8 cellular contexts compared by ENCODE assay signal in the genomic region with DNA sequence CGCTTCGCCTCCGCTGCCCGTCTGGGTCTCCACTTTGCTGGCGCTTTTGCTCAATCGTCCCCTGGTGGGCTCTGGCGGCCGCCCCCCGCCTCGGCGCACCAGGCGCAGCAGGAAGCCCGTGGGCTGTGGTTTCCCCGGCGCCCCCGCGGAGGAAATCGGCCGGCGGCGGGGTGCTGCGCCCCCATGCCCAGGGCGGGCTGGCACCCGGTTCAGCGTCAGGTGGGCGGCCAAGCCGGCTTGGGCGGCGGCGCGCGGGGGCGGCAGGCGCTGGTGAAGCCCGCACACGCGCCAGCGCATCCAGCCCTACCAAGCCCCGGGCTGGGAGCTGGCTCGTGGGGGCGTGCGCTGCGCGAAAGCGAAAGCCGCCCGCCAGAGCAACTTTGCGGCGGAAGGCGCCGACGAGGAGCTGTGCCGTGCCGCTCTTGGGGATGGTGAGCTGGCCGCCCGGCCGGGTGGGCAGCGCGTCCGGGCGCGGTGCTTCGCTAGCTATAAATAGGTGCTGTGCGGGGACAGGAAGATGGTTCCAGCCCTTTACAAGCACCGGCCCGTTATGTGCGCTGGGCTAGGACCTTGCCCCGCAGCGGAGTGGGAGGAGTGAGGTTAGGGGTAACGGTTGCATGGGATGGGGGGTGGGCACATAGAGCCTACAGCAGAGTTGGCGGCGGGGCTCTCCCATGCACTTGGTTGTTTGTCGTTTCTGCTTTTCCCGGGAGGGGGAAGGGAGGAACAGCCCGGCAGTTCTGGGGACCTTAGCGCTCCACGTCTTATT. TPM values are rescaled to one million over a fixed set of nuclear protein-coding genes. Genes with fewer than 3 reads are reported as not detected.
DNase-seq lines count a peak whose midpoint lies in the region; ATAC-seq and TF ChIP-seq lines count a peak whose summit lies in the region.

No MANE protein-coding gene starts in this region.

- H3K27me3 ChIP-seq in mammary epithelial cell (ENCODE audit: insufficient read depth, low read length), result no peaks in the 10 kb centered on the region

- H2AFZ ChIP-seq in mammary epithelial cell (ENCODE audit: low read depth, low read length), result peak overlapping the region; percentile 18

- no peaks in the 10 kb centered on the region for H3K79me2 ChIP-seq in mammary epithelial cell (ENCODE audit: insufficient read depth, low read length)

- peak overlapping the region; percentile 99 for H3K4me2 ChIP-seq in mammary epithelial cell (ENCODE audit: insufficient read depth, low read depth, low read length)

- H3K9ac ChIP-seq in mammary epithelial cell (ENCODE audit: insufficient read depth, low read length), result peak overlapping the region; percentile 2

- dilution Hi-C loops in mammary epithelial cell (cut with HindIII; ENCODE audit: low sequenced_read_pairs), result loop anchor here (10.0 kb wide), 1 partner anchor 152 kb away; a partner anchor contains a TSS

- no TSS peak for BruUV-seq in mammary epithelial cell (replicated peaks; lab: Mats Ljungman, UMichigan)

- TF ChIP-seq CTCF in VCaP (conservative IDR thresholded peaks at IDR 0.05), result no peak
- TF ChIP-seq CTCF in mammary epithelial cell (conservative IDR thresholded peaks at IDR 0.05 in 1 of 2, IDR thresholded peaks at IDR 0.05 in 1 of 2; ENCODE audit: extremely low read depth in 1 of 2, insufficient read depth in 1 of 2, low read depth in 1 of 2, low read length in 2 of 2), result no peak

- H3K36me3 ChIP-seq in mammary epithelial cell (ENCODE audit: insufficient read depth, low read length), result no peaks in the 10 kb centered on the region

- in situ Hi-C loops in mammary epithelial cell (cut with MboI; ENCODE audit: low sequenced_read_pairs in 2 of 2), result loop anchor here in 1 of 2 donors (25.0 kb wide), 1 partner anchor 169 kb away; a partner anchor contains a TSS

- H4K20me1 ChIP-seq in mammary epithelial cell (ENCODE audit: insufficient read depth, low read length), result no peaks in the 10 kb centered on the region

- ATAC-seq in Right ventricle myocardium inferior, result peak; percentile 29
- peak; percentile 37 for ATAC-seq in HG03571 (IDR thresholded peaks at IDR 0.05; ENCODE audit: unreplicated experiment)
- ATAC-seq in left colon, result peak; percentile 44

- H3K27ac ChIP-seq in VCaP (peak overlapping the region; percentile 64), mammary epithelial cell (ENCODE audit: insufficient read depth, low read depth, low read length) (no peak overlapping the region)

- CTCF ChIA-PET in mammary epithelial cell (lab: Charles Lee; ENCODE audit: low non-redundant PET), result interaction anchor here (0.7 to 0.8 kb wide), 2 partner anchors 23 to 75 kb away, joined by 4 to 5 read pairs; no protein-coding TSS in a partner anchor

- DNase-seq in Right ventricle myocardium inferior (ENCODE audit: missing footprints), result peak; percentile 81
- DNase-seq in cardiac septum (ENCODE audit: low spot score), result no peak
- peak; percentile 36 for DNase-seq in mammary epithelial cell
- peak in 1 of 2 donors; percentile 61 for DNase-seq in left colon
- DNase-seq in stimulated activated CD4-positive, alpha-beta T cell treated with anti-CD3 and anti-CD28 coated beads, Interleukin-4, amount 100 ng/mL, for 4 hours, result peak; percentile 67 to 89
- DNase-seq in cerebellar cortex (ENCODE audit: low spot score), result no peak

- H3K4me1 ChIP-seq in mammary epithelial cell (ENCODE audit: insufficient read depth, low read length), result peaks cover 30% of the 10 kb centered on the region

- intact Hi-C loops in Right ventricle myocardium inferior (cut with DNase I) (loop anchor here (5.0 kb wide), 1 partner anchor 49 kb away; no protein-coding TSS in a partner anchor), cardiac septum (cut with DNase I) (loop anchor here (5.0 kb wide), 1 partner anchor 49 kb away; no protein-coding TSS in a partner anchor), mammary epithelial cell (cut with micrococcal nuclease) (loop anchor here (5.0 kb wide), 1 partner anchor 49 kb away; no protein-coding TSS in a partner anchor), left colon (cut with DNase I, micrococcal nuclease) (no loop called here)

- WGBS in mammary epithelial cell (ENCODE audit: low coverage, missing lambda C conversion rate), result 3% methylated on average over 20 of the region's 77 CpGs

- no peaks in the 10 kb centered on the region for H3K9me3 ChIP-seq in mammary epithelial cell (replicated peaks; ENCODE audit: insufficient read depth, low read length)

- H3K4me3 ChIP-seq in mammary epithelial cell (replicated peaks in 1 of 3; ENCODE audit: insufficient read depth in 1 of 3, low read depth in 2 of 3, low read length in 3 of 3), result peak overlapping the region; percentile 34 to 50 (median 41)

RNA-seq across cellular contexts. Expression of a gene that starts 25.0 kb away (rescaled TPM):
- total RNA-seq in Right ventricle myocardium inferior (2.8 TPM), cardiac septum (3.1 TPM), mammary epithelial cell (1 to 10 TPM; 1.0 to 2.8 TPM), left colon (1 to 10 TPM; 1.9 to 2.7 TPM)
- 0.22 TPM for polyA plus RNA-seq in mammary epithelial cell
- polyA minus RNA-seq in mammary epithelial cell, result 0.10 TPM

Comparison
In these comparisons a context has a peak if more than half of its experiments do, and no peak if none do; other contexts are left out.
1. DNase-seq: peak in Right ventricle myocardium inferior (single experiment), mammary epithelial cell (single experiment) and stimulated activated CD4-positive, alpha-beta T cell treated with anti-CD3 and anti-CD28 coated beads, Interleukin-4, amount 100 ng/mL, for 4 hours (2 of 2); none in cardiac septum (single experiment) and cerebellar cortex (single experiment).
2. intact Hi-C loops: an anchor here in Right ventricle myocardium inferior (5.0 kb wide), cardiac septum (5.0 kb wide) and mammary epithelial cell (5.0 kb wide); none called in left colon.
3. Peak in every context shown above with its lines, with median percentiles within 50 percentile points of each other: ATAC-seq.